Comparison of ENCODE assay signal across 1 cellular context in genomic region chrX:21806691-21807090, GRCh38.
TF ChIP-seq lines count a peak whose summit lies in the region.

No MANE protein-coding gene starts in this region.

TF ChIP-seq in HepG2, 621 proteins besides CTCF, POLR2A, EP300 and RAD21:
- TF ChIP-seq ZFP36L1 (CRISPR knock-in tag; IDR thresholded peaks at IDR 0.05), result no peak
- TF ChIP-seq GMEB1 (CRISPR knock-in tag; IDR thresholded peaks at IDR 0.05; ENCODE audit: borderline replicate concordance), result no peak
- TF ChIP-seq ZNF362 (CRISPR knock-in tag; IDR thresholded peaks at IDR 0.05; ENCODE audit: borderline replicate concordance), result no peak
- TF ChIP-seq ZNF17 (CRISPR knock-in tag; IDR thresholded peaks at IDR 0.05), result no peak
- no peak for TF ChIP-seq ZNF446 (CRISPR knock-in tag; IDR thresholded peaks at IDR 0.05)
- TF ChIP-seq YEATS2 (CRISPR knock-in tag; IDR thresholded peaks at IDR 0.05; ENCODE audit: borderline replicate concordance), result no peak
- TF ChIP-seq LBX2 (CRISPR knock-in tag; IDR thresholded peaks at IDR 0.05; ENCODE audit: borderline replicate concordance), result no peak
- TF ChIP-seq NFIB (CRISPR knock-in tag; IDR thresholded peaks at IDR 0.05; ENCODE audit: borderline replicate concordance), result no peak
- 0 out of 2 replicates have a peak, but pooled peaks have one; percentile 28 for TF ChIP-seq ATF7 (IDR thresholded peaks at IDR 0.05)
- TF ChIP-seq ATF7 (CRISPR knock-in tag; IDR thresholded peaks at IDR 0.05), result no peak
- no peak for TF ChIP-seq ZMYM2 (CRISPR knock-in tag; IDR thresholded peaks at IDR 0.05)
- no peak for TF ChIP-seq TFAP4 (IDR thresholded peaks at IDR 0.05; ENCODE audit: borderline replicate concordance, low read depth)
- no peak for TF ChIP-seq MTA1 (CRISPR knock-in tag; IDR thresholded peaks at IDR 0.05; ENCODE audit: borderline replicate concordance)
- TF ChIP-seq CREB1 (IDR thresholded peaks at IDR 0.05), result 0 out of 2 replicates have a peak, but pooled peaks have one; percentile 12
- no peak for TF ChIP-seq CREB1 (CRISPR knock-in tag; IDR thresholded peaks at IDR 0.05)
- no peak for TF ChIP-seq E2F2 (CRISPR knock-in tag; IDR thresholded peaks at IDR 0.05; ENCODE audit: borderline replicate concordance)
- no peak for TF ChIP-seq KAT2B (IDR thresholded peaks at IDR 0.05; ENCODE audit: borderline replicate concordance, low read depth, low read length)
TF ChIP-seq in HepG2: peak in this region for 2.
